In the genomic region with DNA sequence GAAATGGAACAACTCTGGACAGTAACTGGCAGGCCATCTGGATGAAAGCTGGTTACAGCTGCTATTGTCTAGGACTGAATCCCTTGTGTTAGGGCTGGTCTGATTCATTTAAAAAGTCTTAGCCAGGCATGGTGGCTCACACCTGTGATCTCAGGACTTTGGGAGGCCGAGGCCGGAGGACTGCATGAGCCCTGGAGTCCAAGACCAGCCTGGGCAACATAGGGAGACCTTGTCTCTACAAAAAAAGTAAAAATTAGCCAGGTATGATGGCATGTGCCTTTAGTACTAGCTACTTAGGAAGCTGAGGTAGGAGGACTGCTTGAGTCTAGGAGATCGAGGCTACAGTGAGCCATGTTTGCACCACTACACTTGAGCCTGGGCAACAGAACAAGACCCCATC, we compare ENCODE assay signal across 21 cellular contexts. TPM values are rescaled to one million over a fixed set of nuclear protein-coding genes. Genes with fewer than 3 reads are reported as not detected.
A peak's percentile ranks its signal among the peaks of the same experiment; 100 is the strongest.
DNase-seq lines count a peak whose midpoint lies in the region; ATAC-seq, FAIRE-seq and TF ChIP-seq lines count a peak whose summit lies in the region.
"Had no signal": no experiment of that assay in that cellular context is flagged by ENCODE, and none has a peak within 500 bp of the region (broad histone marks: within the 10 kb centered on the region; RNA-seq: fewer than 3 reads in every experiment).

No MANE protein-coding gene starts in this region.

- FAIRE-seq in HepG2 (lab: Jason Lieb, UNC), result no peak
- FAIRE-seq: A549, D721Med, G401.6, GM12891, GM19239 had no signal

- H3K27ac ChIP-seq in HepG2 (ENCODE audit: extremely low read length, insufficient read depth, low read length) (no peak overlapping the region), right lobe of liver (no peak overlapping the region)
- H3K27ac ChIP-seq: 22Rv1; A549; BLaER1 treated with 17β-estradiol and CSF1 and Interleukin-3, amounts not matched to agents 10 nM and 100 nM; C4-2B had no signal

- no peaks in the 10 kb centered on the region for H4K20me1 ChIP-seq in HepG2 (ENCODE audit: insufficient read depth, low read length)
- H4K20me1 ChIP-seq: BLaER1 treated with 17β-estradiol and CSF1 and Interleukin-3, amounts not matched to agents 10 nM and 100 nM had no signal

- H3K4me3 ChIP-seq in HepG2 (replicated peaks in 1 of 3; ENCODE audit: insufficient read depth in 1 of 3, low read depth in 2 of 3, low read length in 3 of 3) (no peak overlapping the region), right lobe of liver (no peak overlapping the region)
- H3K4me3 ChIP-seq: A549; BLaER1 treated with 17β-estradiol and CSF1 and Interleukin-3, amounts not matched to agents 10 nM and 100 nM had no signal

- no peak overlapping the region for H3K4me2 ChIP-seq in HepG2 (ENCODE audit: low read depth, low read length)
- H3K4me2 ChIP-seq: A549; BLaER1 treated with 17β-estradiol and CSF1 and Interleukin-3, amounts not matched to agents 10 nM and 100 nM had no signal

- intact Hi-C loops in HepG2 (cut with micrococcal nuclease; ENCODE audit: unreplicated experiment), result no loop called here
- intact Hi-C loops in right lobe of liver (cut with DNase I), result no loop called here

- CTCF ChIA-PET in HepG2 (lab: Yijun Ruan, JAX; ENCODE audit: low intra/inter-chr PET ratio, low total read pairs), result no interaction called here

- no peaks in the 10 kb centered on the region for H3K9me3 ChIP-seq in HepG2 (ENCODE audit: low read length)
- no peaks in the 10 kb centered on the region for H3K9me3 ChIP-seq in right lobe of liver
- H3K9me3 ChIP-seq: A549; BLaER1 treated with 17β-estradiol and CSF1 and Interleukin-3, amounts not matched to agents 10 nM and 100 nM; Caco-2 had no signal

- H3K4me1 ChIP-seq in HepG2 (ENCODE audit: insufficient read depth, low read length) (peaks cover 35% of the 10 kb centered on the region), right lobe of liver (peaks cover 0 to 7% (median 0%) of the 10 kb centered on the region in 4 donors)
- H3K4me1 ChIP-seq: A549; BLaER1 treated with 17β-estradiol and CSF1 and Interleukin-3, amounts not matched to agents 10 nM and 100 nM; Caco-2 had no signal

- TF ChIP-seq EP300 in HepG2 (IDR thresholded peaks at IDR 0.05; ENCODE audit: low read depth in 2 of 2, low read length in 2 of 2) (no peak), HepG2 (CRISPR knock-in tag; IDR thresholded peaks at IDR 0.05; ENCODE audit: borderline replicate concordance) (no peak)

- H3K27me3 ChIP-seq in HepG2 (ENCODE audit: control insufficient read depth in 1 of 2, insufficient read depth in 2 of 2, low read length in 2 of 2) (no peaks in the 10 kb centered on the region), right lobe of liver (no peaks in the 10 kb centered on the region)
- H3K27me3 ChIP-seq: BLaER1 treated with 17β-estradiol and CSF1 and Interleukin-3, amounts not matched to agents 10 nM and 100 nM had no signal

- H3K9ac ChIP-seq in HepG2 (ENCODE audit: insufficient read depth, low read depth, low read length), result no peak overlapping the region
- H3K9ac ChIP-seq: BLaER1 treated with 17β-estradiol and CSF1 and Interleukin-3, amounts not matched to agents 10 nM and 100 nM had no signal

- POLR2A ChIA-PET in HepG2 (lab: Yijun Ruan, JAX), result interaction anchor here (3.0 kb wide), 1 partner anchor 16 kb away, joined by 7 read pairs; a partner anchor contains a TSS

- no TSS peak for BruUV-seq in HepG2 (replicated peaks; lab: Mats Ljungman, UMichigan)

- ATAC-seq in HepG2, result no peak
- no peak for ATAC-seq in right lobe of liver
- ATAC-seq: CD8-positive, alpha-beta T cell had no signal

- H3K79me2 ChIP-seq in HepG2 (ENCODE audit: insufficient read depth, low read length), result no peaks in the 10 kb centered on the region

- TF ChIP-seq RAD21 in HepG2 (CRISPR knock-in tag; IDR thresholded peaks at IDR 0.05), result no peak

- 85% methylated on average over 3 of the region's 3 CpGs for WGBS in HepG2 (ENCODE audit: low lambda C conversion rate)
- 100% methylated on average over 1 of the region's 3 CpGs for WGBS in right lobe of liver (ENCODE audit: insufficient coverage, low coverage, low lambda C conversion rate, missing lambda C conversion rate)

- in situ Hi-C loops in HepG2 (cut with HindIII; ENCODE audit: extremely low pct_ligation_motif_present, low pct_unique_long_range_greater_than_20kb), result no loop called here

- peak; percentile 16 for DNase-seq in NCI-H82 (lab: John Stamatoyannopoulos, UW)
- DNase-seq in NCI-H82 treated with DMSO at 0.1 percent for 48 hours (lab: John Stamatoyannopoulos, UW; ENCODE audit: unreplicated experiment), result no peak
- DNase-seq in HepG2 (ENCODE audit: low spot score), result no peak
- DNase-seq in right lobe of liver, result no peak
- DNase-seq in mesenteric fat pad (ENCODE audit: low spot score), result peak; percentile 65
- no peak for DNase-seq in activated gamma-delta T cell (lab: John Stamatoyannopoulos, UW)
- DNase-seq: AML-193; Caco-2; Calu3; CD4-positive, alpha-beta T cell; CD8-positive, alpha-beta T cell; DMS79 treated with DMSO at 0.1 percent for 48 hours; GF-D8 had no signal

- TF ChIP-seq CTCF in HepG2 (CRISPR knock-in tag; IDR thresholded peaks at IDR 0.05) (no peak), right lobe of liver (IDR thresholded peaks at IDR 0.05) (no peak)

- no peak for TF ChIP-seq POLR2A in HepG2 (IDR thresholded peaks at IDR 0.05; ENCODE audit: insufficient read depth in 1 of 2, low read depth in 2 of 2, low read length in 2 of 2)
- TF ChIP-seq POLR2A in right lobe of liver (IDR thresholded peaks at IDR 0.05), result no peak

- no peak overlapping the region for H2AFZ ChIP-seq in HepG2 (ENCODE audit: low read length)

- no peaks in the 10 kb centered on the region for H3K36me3 ChIP-seq in HepG2 (replicated peaks in 1 of 2; ENCODE audit: control insufficient read depth in 1 of 2, insufficient read depth in 2 of 2, low read length in 2 of 2)
- no peaks in the 10 kb centered on the region for H3K36me3 ChIP-seq in right lobe of liver

RNA-seq across cellular contexts. Expression of a gene that starts 15.5 kb away (rescaled TPM):
- total RNA-seq in HepG2 (2016; rRNA removed; fragmentation: Illumina TruSeq; extraction: Trizol) (92.1 and 109 TPM in 2 replicates), right lobe of liver (10 to 100 TPM; 50.2 to 85.4 (median 66.3) TPM), mesenteric fat pad (282 TPM)
- total RNA-seq in HepG2 (2016; cell fraction: cytosol; rRNA removed; fragmentation: Illumina TruSeq; extraction: Trizol; ENCODE audit: low read depth), result 30.7 and 32.1 TPM in 2 replicates
- total RNA-seq in HepG2 (2016; cell fraction: insoluble cytoplasmic fraction; rRNA removed; fragmentation: Illumina TruSeq; extraction: Trizol), result 93.7 and 102 TPM in 2 replicates
- total RNA-seq in HepG2 (2016; cell fraction: membrane; rRNA removed; fragmentation: Illumina TruSeq; extraction: Trizol), result 40.1 and 45.4 TPM in 2 replicates
- 117 and 122 TPM in 2 replicates for total RNA-seq in HepG2 (2016; cell fraction: nucleus; rRNA removed; fragmentation: Illumina TruSeq; extraction: Trizol)
- polyA plus RNA-seq in HepG2 (2011; rRNA removed), result 37.3 and 43.8 TPM in 2 replicates
- polyA plus RNA-seq in HepG2 (2011; cell fraction: cytosol; rRNA removed), result 20.7 and 26.9 TPM in 2 replicates
- 67.5 and 77.8 TPM in 2 replicates for polyA plus RNA-seq in HepG2 (2011; cell fraction: nucleus; rRNA removed)
- polyA plus RNA-seq in HepG2 (2012), result 46.4 and 55.2 TPM in 2 replicates
- 12.3 and 18.6 TPM in 2 replicates for polyA plus RNA-seq in HepG2 (2016; cell fraction: cytosol; fragmentation: Illumina TruSeq; extraction: Trizol; ENCODE audit: low read depth)
- polyA plus RNA-seq in HepG2 (2016; cell fraction: insoluble cytoplasmic fraction; fragmentation: Illumina TruSeq; extraction: Trizol; ENCODE audit: low read depth), result 85.8 and 89.0 TPM in 2 replicates
- 27.6 and 32.5 TPM in 2 replicates for polyA plus RNA-seq in HepG2 (2016; cell fraction: membrane; fragmentation: Illumina TruSeq; extraction: Trizol; ENCODE audit: low read depth)
- polyA plus RNA-seq in HepG2 (2016; cell fraction: nucleus; fragmentation: Illumina TruSeq; extraction: Trizol; ENCODE audit: insufficient read depth, low read depth), result 97.6 and 113 TPM in 2 replicates
- 26.0 and 106 TPM in 2 replicates for polyA minus RNA-seq in HepG2 (2011; rRNA and poly(A)+ RNA removed; ENCODE audit: low replicate concordance)
- 21.5 and 23.9 TPM in 2 replicates for polyA minus RNA-seq in HepG2 (2011; cell fraction: cytosol; rRNA and poly(A)+ RNA removed)
- 213 and 290 TPM in 2 replicates for polyA minus RNA-seq in HepG2 (2011; cell fraction: nucleus; rRNA and poly(A)+ RNA removed)

RNA-seq across cellular contexts. Expression of a gene that starts 28.7 kb away (rescaled TPM):
- total RNA-seq in HepG2 (2016; rRNA removed; fragmentation: Illumina TruSeq; extraction: Trizol) (159 and 209 TPM in 2 replicates), right lobe of liver (10 to 100 TPM; 44.5 to 63.9 (median 48.7) TPM), mesenteric fat pad (83.2 TPM)
- 56.0 and 58.0 TPM in 2 replicates for total RNA-seq in HepG2 (2016; cell fraction: cytosol; rRNA removed; fragmentation: Illumina TruSeq; extraction: Trizol; ENCODE audit: low read depth)
- total RNA-seq in HepG2 (2016; cell fraction: insoluble cytoplasmic fraction; rRNA removed; fragmentation: Illumina TruSeq; extraction: Trizol), result 164 and 215 TPM in 2 replicates
- 60.5 and 64.6 TPM in 2 replicates for total RNA-seq in HepG2 (2016; cell fraction: membrane; rRNA removed; fragmentation: Illumina TruSeq; extraction: Trizol)
- 55.8 and 67.5 TPM in 2 replicates for total RNA-seq in HepG2 (2016; cell fraction: nucleus; rRNA removed; fragmentation: Illumina TruSeq; extraction: Trizol)
- polyA plus RNA-seq in HepG2 (2011; rRNA removed), result 34.2 and 50.7 TPM in 2 replicates
- 25.8 and 33.0 TPM in 2 replicates for polyA plus RNA-seq in HepG2 (2011; cell fraction: cytosol; rRNA removed)
- polyA plus RNA-seq in HepG2 (2011; cell fraction: nucleus; rRNA removed), result 5.1 and 8.3 TPM in 2 replicates
- 55.8 and 87.1 TPM in 2 replicates for polyA plus RNA-seq in HepG2 (2012)
- 51.9 and 59.2 TPM in 2 replicates for polyA plus RNA-seq in HepG2 (2016; cell fraction: cytosol; fragmentation: Illumina TruSeq; extraction: Trizol; ENCODE audit: low read depth)
- 176 and 191 TPM in 2 replicates for polyA plus RNA-seq in HepG2 (2016; cell fraction: insoluble cytoplasmic fraction; fragmentation: Illumina TruSeq; extraction: Trizol; ENCODE audit: low read depth)
- 52.6 and 60.1 TPM in 2 replicates for polyA plus RNA-seq in HepG2 (2016; cell fraction: membrane; fragmentation: Illumina TruSeq; extraction: Trizol; ENCODE audit: low read depth)
- polyA plus RNA-seq in HepG2 (2016; cell fraction: nucleus; fragmentation: Illumina TruSeq; extraction: Trizol; ENCODE audit: insufficient read depth, low read depth), result 76.4 and 93.0 TPM in 2 replicates
- polyA minus RNA-seq in HepG2 (2011; rRNA and poly(A)+ RNA removed; ENCODE audit: low replicate concordance), result 3.1 and 3.5 TPM in 2 replicates
- 7.5 and 14.3 TPM in 2 replicates for polyA minus RNA-seq in HepG2 (2011; cell fraction: cytosol; rRNA and poly(A)+ RNA removed)
- polyA minus RNA-seq in HepG2 (2011; cell fraction: nucleus; rRNA and poly(A)+ RNA removed), result 5.8 and 7.6 TPM in 2 replicates

RNA-seq across cellular contexts. Expression of a gene that starts 29.0 kb away (rescaled TPM):
- 13.9 and 21.5 TPM in 2 replicates for total RNA-seq in HepG2 (2016; rRNA removed; fragmentation: Illumina TruSeq; extraction: Trizol)
- 10.8 and 15.2 TPM in 2 replicates for total RNA-seq in HepG2 (2016; cell fraction: cytosol; rRNA removed; fragmentation: Illumina TruSeq; extraction: Trizol; ENCODE audit: low read depth)
- total RNA-seq in HepG2 (2016; cell fraction: insoluble cytoplasmic fraction; rRNA removed; fragmentation: Illumina TruSeq; extraction: Trizol), result 12.3 and 19.7 TPM in 2 replicates
- total RNA-seq in HepG2 (2016; cell fraction: membrane; rRNA removed; fragmentation: Illumina TruSeq; extraction: Trizol), result 6.7 and 8.6 TPM in 2 replicates
- total RNA-seq in HepG2 (2016; cell fraction: nucleus; rRNA removed; fragmentation: Illumina TruSeq; extraction: Trizol), result 21.7 and 22.1 TPM in 2 replicates
- 4.2 and 4.7 TPM in 2 replicates for polyA plus RNA-seq in HepG2 (2011; rRNA removed)
- 1.4 and 1.9 TPM in 2 replicates for polyA plus RNA-seq in HepG2 (2011; cell fraction: cytosol; rRNA removed)
- 5.6 and 7.8 TPM in 2 replicates for polyA plus RNA-seq in HepG2 (2011; cell fraction: nucleus; rRNA removed)
- polyA plus RNA-seq in HepG2 (2012), result 4.6 and 5.7 TPM in 2 replicates
- 0.23 and 0.41 TPM in 2 replicates for polyA plus RNA-seq in HepG2 (2016; cell fraction: cytosol; fragmentation: Illumina TruSeq; extraction: Trizol; ENCODE audit: low read depth)
- polyA plus RNA-seq in HepG2 (2016; cell fraction: insoluble cytoplasmic fraction; fragmentation: Illumina TruSeq; extraction: Trizol; ENCODE audit: low read depth), result 6.3 and 6.9 TPM in 2 replicates
- polyA plus RNA-seq in HepG2 (2016; cell fraction: membrane; fragmentation: Illumina TruSeq; extraction: Trizol; ENCODE audit: low read depth), result 1.8 TPM in 2 replicates
- polyA plus RNA-seq in HepG2 (2016; cell fraction: nucleus; fragmentation: Illumina TruSeq; extraction: Trizol; ENCODE audit: insufficient read depth, low read depth), result 14.7 and 15.8 TPM in 2 replicates
- polyA minus RNA-seq in HepG2 (2011; rRNA and poly(A)+ RNA removed; ENCODE audit: low replicate concordance), result 7.4 and 8.7 TPM in 2 replicates
- polyA minus RNA-seq in HepG2 (2011; cell fraction: cytosol; rRNA and poly(A)+ RNA removed), result 4.7 and 4.9 TPM in 2 replicates
- 58.8 and 59.6 TPM in 2 replicates for polyA minus RNA-seq in HepG2 (2011; cell fraction: nucleus; rRNA and poly(A)+ RNA removed)
- total RNA-seq in right lobe of liver, result 10 to 100 TPM in 3 of 6 experiments, 1 to 10 TPM in 3; 5.5 to 14.0 (median 10.3) TPM
- total RNA-seq in mesenteric fat pad, result 31.5 TPM

Comparison
In these comparisons a context has a peak if more than half of its experiments do, and no peak if none do; other contexts are left out.
1. DNase-seq: peak in NCI-H82 (single experiment) and mesenteric fat pad (single experiment); none in NCI-H82 treated with DMSO at 0.1 percent for 48 hours (single experiment), HepG2 (single experiment), right lobe of liver (0 of 3) and activated gamma-delta T cell (single experiment).